10 cellular contexts compared by ENCODE assay signal in the genomic region with DNA sequence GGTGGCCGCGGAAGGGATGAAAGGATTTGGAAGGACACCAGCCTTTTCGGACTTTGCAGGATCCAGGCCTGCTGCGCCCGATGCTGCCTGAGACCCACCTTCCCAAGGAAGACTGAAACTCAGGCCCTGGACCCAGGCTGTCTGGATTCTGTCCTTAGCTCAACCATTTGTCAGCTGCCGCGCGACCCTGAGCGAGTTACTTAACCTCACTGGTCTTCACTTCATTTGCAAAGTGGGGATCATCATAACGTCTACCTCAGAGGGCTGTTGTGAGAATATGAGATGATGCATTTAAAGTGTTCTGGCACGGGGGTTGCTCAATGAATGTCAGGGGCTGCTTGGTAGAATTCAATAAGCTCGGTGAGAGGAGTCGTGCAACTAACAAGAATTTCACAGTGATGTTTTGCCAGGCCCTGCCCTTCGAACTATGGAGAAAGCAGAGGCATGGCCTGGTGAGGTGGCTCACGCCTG.
DNase-seq lines count a peak whose midpoint lies in the region; ATAC-seq and TF ChIP-seq lines count a peak whose summit lies in the region.
"Had no signal": no experiment of that assay in that cellular context is flagged by ENCODE, and none has a peak within 500 bp of the region (broad histone marks: within the 10 kb centered on the region; RNA-seq: fewer than 3 reads in every experiment).

No MANE protein-coding gene starts in this region.

- H3K4me1 ChIP-seq in HUES6 (ENCODE audit: control insufficient read depth, insufficient read depth, low read length), result peaks cover 14% of the 10 kb centered on the region; the same call in 1 of the 2 replicates
- H3K4me1 ChIP-seq in mammary epithelial cell (ENCODE audit: insufficient read depth, low read length), result no peaks in the 10 kb centered on the region

- H3K27me3 Mint-ChIP-seq in CD14-positive monocyte (ENCODE audit: low read depth in 3 of 3), result peaks cover 52 to 59% (median 56%) of the 10 kb centered on the region in 3 donors
- peaks cover 37 to 96% (median 60%) of the 10 kb centered on the region in 5 donors for H3K27me3 Mint-ChIP-seq in naive thymus-derived CD8-positive, alpha-beta T cell

- H3K4me3 Mint-ChIP-seq in CD14-positive monocyte, result peak overlapping the region; percentile 75 to 96
- peak overlapping the region in 8 of 10 donors; percentile 1 to 84 (median 44) for H3K4me3 Mint-ChIP-seq in naive thymus-derived CD8-positive, alpha-beta T cell

- peak overlapping the region; percentile 78 for H2AFZ ChIP-seq in mammary epithelial cell (ENCODE audit: low read depth, low read length)

- no peaks in the 10 kb centered on the region for H3K79me2 ChIP-seq in mammary epithelial cell (ENCODE audit: insufficient read depth, low read length)

- H3K4me3 ChIP-seq in HUES6 (ENCODE audit: low read depth, low read length) (peak overlapping the region; percentile 39; the same call in 1 of the 2 replicates), mammary epithelial cell (replicated peaks in 1 of 3; ENCODE audit: insufficient read depth in 1 of 3, low read depth in 2 of 3, low read length in 3 of 3) (no peak overlapping the region)

- no peak overlapping the region for H3K27ac ChIP-seq in HUES6 (ENCODE audit: low read depth, low read length)
- no peak overlapping the region for H3K27ac ChIP-seq in mammary epithelial cell (ENCODE audit: insufficient read depth, low read depth, low read length)
- H3K27ac ChIP-seq: C4-2B, dorsolateral prefrontal cortex had no signal

- WGBS in mammary epithelial cell (ENCODE audit: low coverage, missing lambda C conversion rate), result 77% methylated on average over 11 of the region's 15 CpGs

- POLR2A ChIA-PET in naive thymus-derived CD8-positive, alpha-beta T cell (lab: Charles Lee), result interaction anchor here (2.5 kb wide), 1 partner anchor 11 kb away, joined by 18 read pairs; no protein-coding TSS in a partner anchor

- ATAC-seq in naive thymus-derived CD8-positive, alpha-beta T cell, result no peak
- ATAC-seq in HG03520 (IDR thresholded peaks at IDR 0.05; ENCODE audit: unreplicated experiment), result no peak

- no peaks in the 10 kb centered on the region for H3K9me3 ChIP-seq in HUES6 (ENCODE audit: control insufficient read depth, insufficient read depth, low read depth, low read length)
- peaks cover 3% of the 10 kb centered on the region for H3K9me3 ChIP-seq in mammary epithelial cell (replicated peaks; ENCODE audit: insufficient read depth, low read length)

- CTCF ChIA-PET in mammary epithelial cell (lab: Charles Lee; ENCODE audit: low non-redundant PET), result no interaction called here

- DNase-seq in CD14-positive monocyte (ENCODE audit: low spot score) (no peak), mammary epithelial cell (no peak), NAMALWA (ENCODE audit: low spot score) (no peak), nucleus accumbens (lab: John Stamatoyannopoulos, UW) (no peak)
- no peak for DNase-seq in naive thymus-derived CD8-positive, alpha-beta T cell
- DNase-seq in activated effector memory CD4-positive, alpha-beta T cell treated with anti-CD3 and anti-CD28 coated beads, Interleukin-2, amount 50 U/mL, for 16 hours, result no peak

- TF ChIP-seq CTCF in CD14-positive monocyte (IDR thresholded peaks at IDR 0.05) (no peak), mammary epithelial cell (conservative IDR thresholded peaks at IDR 0.05 in 1 of 2, IDR thresholded peaks at IDR 0.05 in 1 of 2; ENCODE audit: extremely low read depth in 1 of 2, insufficient read depth in 1 of 2, low read depth in 1 of 2, low read length in 2 of 2) (no peak)

- in situ Hi-C loops in mammary epithelial cell (cut with MboI; ENCODE audit: low sequenced_read_pairs in 2 of 2), result no loop called here

- no peak overlapping the region for H3K4me2 ChIP-seq in mammary epithelial cell (ENCODE audit: insufficient read depth, low read depth, low read length)

- H4K20me1 ChIP-seq in mammary epithelial cell (ENCODE audit: insufficient read depth, low read length), result no peaks in the 10 kb centered on the region

- H3K4me1 Mint-ChIP-seq in CD14-positive monocyte, result peaks cover 29% of the 10 kb centered on the region
- H3K4me1 Mint-ChIP-seq in naive thymus-derived CD8-positive, alpha-beta T cell, result peaks cover 10 to 25% (median 21%) of the 10 kb centered on the region in 4 donors

- intact Hi-C loops in CD14-positive monocyte (cut with micrococcal nuclease) (loop anchor here in 1 of 2 donors (10.0 kb wide), 1 partner anchor 197 kb away; no protein-coding TSS in a partner anchor), mammary epithelial cell (cut with micrococcal nuclease) (no loop called here)

- H3K27me3 ChIP-seq in HUES6 (ENCODE audit: control insufficient read depth, insufficient read depth, low read length), result peaks cover 64% of the 10 kb centered on the region
- H3K27me3 ChIP-seq in mammary epithelial cell (ENCODE audit: insufficient read depth, low read length), result no peaks in the 10 kb centered on the region

- H3K9ac ChIP-seq in HUES6 (ENCODE audit: low read length) (no peak overlapping the region), mammary epithelial cell (ENCODE audit: insufficient read depth, low read length) (no peak overlapping the region)

- peaks cover 8 to 22% of the 10 kb centered on the region in 2 donors for H3K36me3 Mint-ChIP-seq in CD14-positive monocyte
- peaks cover 0 to 12% (median 10%) of the 10 kb centered on the region in 3 donors for H3K36me3 Mint-ChIP-seq in naive thymus-derived CD8-positive, alpha-beta T cell

- dilution Hi-C loops in mammary epithelial cell (cut with HindIII; ENCODE audit: low sequenced_read_pairs), result no loop called here

- no TSS peak for BruUV-seq in mammary epithelial cell (replicated peaks; lab: Mats Ljungman, UMichigan)

- H3K9me3 Mint-ChIP-seq in CD14-positive monocyte, result peaks cover 0 to 18% (median 9%) of the 10 kb centered on the region in 7 donors
- H3K9me3 Mint-ChIP-seq in naive thymus-derived CD8-positive, alpha-beta T cell, result peaks cover 0 to 8% (median 0%) of the 10 kb centered on the region in 9 donors

- H3K27ac Mint-ChIP-seq in CD14-positive monocyte, result no peak overlapping the region
- H3K27ac Mint-ChIP-seq in naive thymus-derived CD8-positive, alpha-beta T cell, result no peak overlapping the region

- H3K36me3 ChIP-seq in HUES6 (ENCODE audit: control insufficient read depth, insufficient read depth, low read length) (no peaks in the 10 kb centered on the region), mammary epithelial cell (ENCODE audit: insufficient read depth, low read length) (no peaks in the 10 kb centered on the region)
